ENCODE assay signal across 6 cellular contexts in genomic region chr17:82003411-82004381, GRCh38. TPM values are rescaled to one million over a fixed set of nuclear protein-coding genes. Genes with fewer than 3 reads are reported as not detected.
DNase-seq lines count a peak whose midpoint lies in the region; ATAC-seq and TF ChIP-seq lines count a peak whose summit lies in the region.

No MANE protein-coding gene starts in this region.

- peak; percentile 14 for TF ChIP-seq CTCF in AG09309 (IDR thresholded peaks at IDR 0.05; ENCODE audit: control insufficient read depth, insufficient read depth, low read depth, low read length, missing control alignments)

- H3K4me3 Mint-ChIP-seq in activated naive CD4-positive, alpha-beta T cell treated with anti-CD3 and anti-CD28 coated beads, Interleukin-2, amount 10 ng/mL, durations not matched to agents 7 days and 5 days, result no peak overlapping the region

- H3K4me1 Mint-ChIP-seq in activated naive CD4-positive, alpha-beta T cell treated with anti-CD3 and anti-CD28 coated beads, Interleukin-2, amount 10 ng/mL, durations not matched to agents 7 days and 5 days, result no peaks in the 10 kb centered on the region

- H3K36me3 ChIP-seq in SJSA1, result no peaks in the 10 kb centered on the region

- CTCF ChIA-PET in activated naive CD4-positive, alpha-beta T cell treated with anti-CD3 and anti-CD28 coated beads, Interleukin-2, amount 10 ng/mL, durations not matched to agents 7 days and 5 days (lab: Charles Lee), result no interaction called here

- peak; percentile 76 for DNase-seq in AG09309 (ENCODE audit: low read depth)
- peak; percentile 99 for DNase-seq in SJSA1 (ENCODE audit: low read depth in 1 of 2, low spot score in 2 of 2)
- DNase-seq in kidney glomerular epithelial cell (lab: John Stamatoyannopoulos, UW), result peak; percentile 88
- DNase-seq in activated naive CD4-positive, alpha-beta T cell treated with anti-CD3 and anti-CD28 coated beads, Interleukin-2, amount 10 ng/mL, durations not matched to agents 7 days and 5 days, result no peak

- H3K9me3 ChIP-seq in SJSA1 (replicated peaks), result no peaks in the 10 kb centered on the region

- no peaks in the 10 kb centered on the region for H3K9me3 Mint-ChIP-seq in activated naive CD4-positive, alpha-beta T cell treated with anti-CD3 and anti-CD28 coated beads, Interleukin-2, amount 10 ng/mL, durations not matched to agents 7 days and 5 days

- H3K4me1 ChIP-seq in SJSA1 (replicated peaks), result peaks cover 57% of the 10 kb centered on the region

- H3K27me3 ChIP-seq in SJSA1 (replicated peaks), result no peaks in the 10 kb centered on the region

- no peak overlapping the region for H3K27ac Mint-ChIP-seq in activated naive CD4-positive, alpha-beta T cell treated with anti-CD3 and anti-CD28 coated beads, Interleukin-2, amount 10 ng/mL, durations not matched to agents 7 days and 5 days

- H3K27me3 Mint-ChIP-seq in activated naive CD4-positive, alpha-beta T cell treated with anti-CD3 and anti-CD28 coated beads, Interleukin-2, amount 10 ng/mL, durations not matched to agents 7 days and 5 days, result no peaks in the 10 kb centered on the region

- no peaks in the 10 kb centered on the region for H3K36me3 Mint-ChIP-seq in activated naive CD4-positive, alpha-beta T cell treated with anti-CD3 and anti-CD28 coated beads, Interleukin-2, amount 10 ng/mL, durations not matched to agents 7 days and 5 days

- no peak for ATAC-seq in GM21529 (IDR thresholded peaks at IDR 0.05; ENCODE audit: unreplicated experiment)
- no peak for ATAC-seq in HG03571 (IDR thresholded peaks at IDR 0.05; ENCODE audit: unreplicated experiment)

- H3K4me3 ChIP-seq in AG09309 (ENCODE audit: control insufficient read depth, low read depth, low read length) (peak overlapping the region; percentile 3; the same call in 1 of the 2 replicates), SJSA1 (no peak overlapping the region)

- peak overlapping the region; percentile 63 for H3K27ac ChIP-seq in SJSA1

RNA-seq across cellular contexts. Expression of gene CENPX, which starts 19.0 kb away (rescaled TPM):
- total RNA-seq in SJSA1 (2014; rRNA removed; shearing (Covaris generic)), result 180 and 261 TPM in 2 replicates

RNA-seq across cellular contexts. Expression of gene LRRC45, which starts 19.4 kb away (rescaled TPM):
- 35.2 and 41.2 TPM in 2 replicates for total RNA-seq in SJSA1 (2014; rRNA removed; shearing (Covaris generic))

RNA-seq across cellular contexts. Expression of gene ASPSCR1, which starts 26.3 kb away (rescaled TPM):
- 38.5 and 55.4 TPM in 2 replicates for total RNA-seq in SJSA1 (2014; rRNA removed; shearing (Covaris generic))

RNA-seq across cellular contexts. Expression of gene RAC3, which starts 27.8 kb away (rescaled TPM):
- 9.9 TPM in 2 replicates for total RNA-seq in SJSA1 (2014; rRNA removed; shearing (Covaris generic))

RNA-seq across cellular contexts. Expression of gene DCXR, which starts 33.8 kb away (rescaled TPM):
- total RNA-seq in SJSA1 (2014; rRNA removed; shearing (Covaris generic)), result 128 and 176 TPM in 2 replicates
